In genomic region chr1:208174200-208174599, GRCh38 we compare ENCODE assay signal across 18 cellular contexts.
A peak's percentile ranks its signal among the peaks of the same experiment; 100 is the strongest.
DNase-seq lines count a peak whose midpoint lies in the region; ATAC-seq, FAIRE-seq and TF ChIP-seq lines count a peak whose summit lies in the region.
"Had no signal": no experiment of that assay in that cellular context is flagged by ENCODE, and none has a peak within 500 bp of the region (broad histone marks: within the 10 kb centered on the region; RNA-seq: fewer than 3 reads in every experiment).

No MANE protein-coding gene starts in this region.

- no peak overlapping the region for H3K4me2 ChIP-seq in IMR-90 (ENCODE audit: low read depth, low read length)

- no peak overlapping the region for H3K27ac ChIP-seq in IMR-90 (ENCODE audit: insufficient read depth, low read length)
- H3K27ac ChIP-seq: GM23248 had no signal

- 0 out of 2 replicates have a peak overlapping the region, but pooled peaks have one; percentile 37 for H2AK5ac ChIP-seq in IMR-90 (ENCODE audit: low read depth, low read length)

- H3K9me1 ChIP-seq in IMR-90 (ENCODE audit: insufficient read depth, low read length): peaks cover 15% of the 10 kb centered on the region

- H4K91ac ChIP-seq in IMR-90 (ENCODE audit: insufficient read depth, low read depth, low read length): no peak overlapping the region

- ATAC-seq in IMR-90 (ENCODE audit: low read depth): no peak

- H2AFZ ChIP-seq in IMR-90 (replicated peaks; ENCODE audit: low read length, poor library complexity): peak overlapping the region; percentile 65
- H2AFZ ChIP-seq: GM23248 had no signal

- DNase-seq in EH (ENCODE audit: low read depth) (peak; percentile 49), IMR-90 (no peak), cerebellar cortex (ENCODE audit: low spot score) (peak; percentile 68), occipital lobe (lab: John Stamatoyannopoulos, UW) (peak; percentile 41), ACHN (no peak), H54 (ENCODE audit: insufficient read length, low spot score) (no peak)
- DNase-seq in activated CD4-positive, alpha-beta T cell treated with anti-CD3 and anti-CD28 coated beads, Interleukin-2, amount 50 U/mL, for 1 hour: no peak
- DNase-seq: DMS53, GDM1, MM.1S, NCI-H1105, NCI-H187, NCI-H446, Peyer's patch, SIG-M5, SW 1271 had no signal

- no peak overlapping the region for H2BK20ac ChIP-seq in IMR-90 (ENCODE audit: low read depth, low read length)

- peaks cover 0 to 20% of the 10 kb centered on the region in 2 experiments; a peak in 2 of 4 replicates for H3K79me1 ChIP-seq in IMR-90 (ENCODE audit: low read depth in 1 of 2, low read length in 2 of 2)

- H2BK5ac ChIP-seq in IMR-90 (ENCODE audit: low read depth, low read length, poor library complexity, severe bottlenecking): no peak overlapping the region

- H3K4me3 ChIP-seq in IMR-90 (ENCODE audit: insufficient read depth, low read depth, low read length): no peak overlapping the region
- H3K4me3 ChIP-seq: GM23248, Peyer's patch had no signal

- no TSS peak for BruUV-seq in IMR-90 (replicated peaks; lab: Mats Ljungman, UMichigan)

- no peaks in the 10 kb centered on the region for H4K20me1 ChIP-seq in IMR-90 (ENCODE audit: insufficient read depth, low read length)

- no peaks in the 10 kb centered on the region for H3K36me3 ChIP-seq in IMR-90 (ENCODE audit: control insufficient read depth, insufficient read depth, low read length)
- H3K36me3 ChIP-seq: Peyer's patch had no signal

- peak overlapping the region; percentile 80; the same call in 1 of the 2 replicates for H2BK120ac ChIP-seq in IMR-90 (ENCODE audit: low read depth, low read length)

- CTCF ChIA-PET in IMR-90 (lab: Yijun Ruan, JAX): no interaction called here

- peak overlapping the region; percentile 26; the same call in 1 of the 2 replicates for H3K23ac ChIP-seq in IMR-90 (ENCODE audit: low read depth, low read length)

- no peak overlapping the region for H4K5ac ChIP-seq in IMR-90 (ENCODE audit: low read depth, low read length)

- POLR2A ChIA-PET in IMR-90 (lab: Charles Lee; ENCODE audit: unreplicated experiment): no interaction called here

- H3K4ac ChIP-seq in IMR-90 (ENCODE audit: low read depth, low read length): 0 out of 2 replicates have a peak overlapping the region, but pooled peaks have one; percentile 41

- no peaks in the 10 kb centered on the region for H3K27me3 ChIP-seq in IMR-90 (ENCODE audit: control insufficient read depth, insufficient read depth, low read length)
- H3K27me3 ChIP-seq: Peyer's patch had no signal

- H3K18ac ChIP-seq in IMR-90 (ENCODE audit: low read depth, low read length): no peak overlapping the region

- no peak overlapping the region; the same call in 2 of the 3 replicates for H2BK15ac ChIP-seq in IMR-90 (ENCODE audit: low read depth, low read length)

- no peak overlapping the region; a peak in 1 of 4 replicates for H4K8ac ChIP-seq in IMR-90 (ENCODE audit: low read depth in 2 of 2, low read length in 2 of 2)

- in situ Hi-C loops in IMR-90 (cut with MboI; ENCODE audit: low sequenced_read_pairs): no loop called here
- in situ Hi-C loops in ACHN (cut with HindIII; ENCODE audit: low pct_ligation_motif_present, low pct_unique_long_range_greater_than_20kb, low sequenced_read_pairs): no loop called here

- no peak for FAIRE-seq in H54 (lab: Jason Lieb, UNC)
- FAIRE-seq: GM12892 had no signal

- H3K56ac ChIP-seq in IMR-90 (ENCODE audit: extremely low read depth, insufficient read depth, low read length): no peak overlapping the region

- intact Hi-C loops in IMR-90 (cut with micrococcal nuclease): no loop called here

- no peak overlapping the region for H2AK9ac ChIP-seq in IMR-90 (replicated peaks; ENCODE audit: low read depth, low read length, poor library complexity)

- dilution Hi-C loops in IMR-90 (cut with HindIII; ENCODE audit: low sequenced_read_pairs, unreplicated experiment): no loop called here

- H3K14ac ChIP-seq in IMR-90 (replicated peaks; ENCODE audit: low read depth, low read length): 0 out of 2 replicates have a peak overlapping the region, but pooled peaks have one; percentile 21

- no peaks in the 10 kb centered on the region for H3K9me3 ChIP-seq in IMR-90 (ENCODE audit: control insufficient read depth, insufficient read depth, low read length)
- H3K9me3 ChIP-seq: Peyer's patch had no signal

- WGBS in IMR-90 (ENCODE audit: extremely low coverage in 2 of 2, insufficient read length in 1 of 2), 2 experiments: 41% methylated on average over 4 of the region's 5 CpGs; no CpG with 5 or more reads in 1 of the 2 experiments

- no peak for TF ChIP-seq POLR2A in IMR-90 (IDR thresholded peaks at IDR 0.05; ENCODE audit: low read depth, low read length)
- no peak for TF ChIP-seq POLR2A in H54 (IDR thresholded peaks at IDR 0.05; ENCODE audit: low read depth, low read length)

- peaks cover 8% of the 10 kb centered on the region for H3K4me1 ChIP-seq in IMR-90 (ENCODE audit: control insufficient read depth, insufficient read depth, low read length)

- no peak for TF ChIP-seq CTCF in IMR-90 (conservative IDR thresholded peaks at IDR 0.05; ENCODE audit: low read depth, low read length)

- no peak overlapping the region for H3K9ac ChIP-seq in IMR-90 (ENCODE audit: low read depth, low read length)
- H3K9ac ChIP-seq: GM23248 had no signal

- no peak for TF ChIP-seq RAD21 in IMR-90 (IDR thresholded peaks at IDR 0.05; ENCODE audit: low read length)

TF ChIP-seq in IMR-90, 13 proteins besides CTCF, POLR2A, EP300 and RAD21:
- TF ChIP-seq NFE2L2 (IDR thresholded peaks at IDR 0.05; ENCODE audit: low read depth, low read length): no peak
- no peak for TF ChIP-seq MXI1 (IDR thresholded peaks at IDR 0.05; ENCODE audit: borderline replicate concordance, low read depth, low read length)
- TF ChIP-seq CEBPB (IDR thresholded peaks at IDR 0.05; ENCODE audit: low read depth, low read length): no peak
- TF ChIP-seq ELK1 (IDR thresholded peaks at IDR 0.05; ENCODE audit: borderline replicate concordance, low read depth, low read length): no peak
- no peak for TF ChIP-seq MAZ (IDR thresholded peaks at IDR 0.05; ENCODE audit: borderline replicate concordance, low read depth, low read length)
- TF ChIP-seq RCOR1 (IDR thresholded peaks at IDR 0.05; ENCODE audit: insufficient replicate concordance, low read length): no peak
- no peak for TF ChIP-seq RFX5 (IDR thresholded peaks at IDR 0.05; ENCODE audit: low read depth, low read length)
- TF ChIP-seq USF2 (IDR thresholded peaks at IDR 0.05; ENCODE audit: low read depth, low read length): no peak
- no peak for TF ChIP-seq SMC3 (IDR thresholded peaks at IDR 0.05; ENCODE audit: low read depth, low read length)
- TF ChIP-seq BHLHE40 (IDR thresholded peaks at IDR 0.05; ENCODE audit: low read depth, low read length): no peak
- no peak for TF ChIP-seq MAFK (IDR thresholded peaks at IDR 0.05; ENCODE audit: low read depth, low read length)

Comparison
In these comparisons a context has a peak if more than half of its experiments do, and no peak if none do; other contexts are left out.
1. DNase-seq: peak in EH (single experiment), cerebellar cortex (single experiment) and occipital lobe (single experiment); none in IMR-90 (single experiment), activated CD4-positive, alpha-beta T cell treated with anti-CD3 and anti-CD28 coated beads, Interleukin-2, amount 50 U/mL, for 1 hour (single experiment), ACHN (single experiment) and H54 (single experiment).